ENCODE assay signal across 3 cellular contexts in genomic region chr13:58592052-58592451, GRCh38.
TF ChIP-seq lines count a peak whose summit lies in the region.

No MANE protein-coding gene starts in this region.

TF ChIP-seq in A549, 52 proteins besides CTCF, POLR2A, EP300 and RAD21:
- TF ChIP-seq HOXA7 (CRISPR knock-in tag; IDR thresholded peaks at IDR 0.05) (no peak), ESRRA (IDR thresholded peaks at IDR 0.05; ENCODE audit: borderline replicate concordance, low read length) (no peak), MAFK (IDR thresholded peaks at IDR 0.05; ENCODE audit: partially characterized antibody) (peak; percentile 78)
- TF ChIP-seq, protein P1, sequence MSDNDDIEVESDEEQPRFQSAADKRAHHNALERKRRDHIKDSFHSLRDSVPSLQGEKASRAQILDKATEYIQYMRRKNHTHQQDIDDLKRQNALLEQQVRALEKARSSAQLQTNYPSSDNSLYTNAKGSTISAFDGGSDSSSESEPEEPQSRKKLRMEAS (IDR thresholded peaks at IDR 0.05): no peak
TF ChIP-seq in A549: peak in this region for 1.

TF ChIP-seq in IMR-90, 13 proteins besides CTCF, POLR2A, EP300 and RAD21:
- TF ChIP-seq MAFK (IDR thresholded peaks at IDR 0.05; ENCODE audit: low read depth, low read length) (peak; percentile 93), CEBPB (IDR thresholded peaks at IDR 0.05; ENCODE audit: low read depth, low read length) (no peak), USF2 (IDR thresholded peaks at IDR 0.05; ENCODE audit: low read depth, low read length) (no peak)

TF ChIP-seq in H1, 55 proteins besides CTCF, POLR2A, EP300 and RAD21:
- TF ChIP-seq GABPA (IDR thresholded peaks at IDR 0.05; ENCODE audit: borderline replicate concordance, insufficient read depth, low read length) (no peak), HDAC6 (IDR thresholded peaks at IDR 0.05; ENCODE audit: low read depth, low read length) (no peak), TCF12 (IDR thresholded peaks at IDR 0.05; ENCODE audit: low read depth, low read length) (no peak), SP4 (IDR thresholded peaks at IDR 0.05; ENCODE audit: low read length) (no peak), MAFK (IDR thresholded peaks at IDR 0.05; ENCODE audit: low read depth, low read length) (peak; percentile 78)
